In genomic region chr10:132554053-132554990, GRCh38 we compare ENCODE assay signal across 19 cellular contexts. TPM values are rescaled to one million over a fixed set of nuclear protein-coding genes. Genes with fewer than 3 reads are reported as not detected.
DNase-seq lines count a peak whose midpoint lies in the region; ATAC-seq, FAIRE-seq and TF ChIP-seq lines count a peak whose summit lies in the region.
"Had no signal": no experiment of that assay in that cellular context is flagged by ENCODE, and none has a peak within 500 bp of the region (broad histone marks: within the 10 kb centered on the region; RNA-seq: fewer than 3 reads in every experiment).

No MANE protein-coding gene starts in this region.

- H4K20me1 ChIP-seq in hepatocyte (ENCODE audit: insufficient read depth, poor library complexity, severe bottlenecking), result peaks cover 74% of the 10 kb centered on the region

- peak overlapping the region in 2 of 4 donors; percentile 67 to 68 for H3K27ac ChIP-seq in Peyer's patch
- H3K27ac ChIP-seq in hepatocyte, result no peak overlapping the region
- H3K27ac ChIP-seq: brain microvascular endothelial cell, colonic mucosa, RWPE1 had no signal

- H2AFZ ChIP-seq in hepatocyte, result no peak overlapping the region

- FAIRE-seq in GM12892 (lab: Jason Lieb, UNC), result peak; percentile 65
- FAIRE-seq: endometrium had no signal

- H3K4me3 ChIP-seq in Peyer's patch, result no peak overlapping the region
- H3K4me3 ChIP-seq in hepatocyte, result no peak overlapping the region
- H3K4me3 ChIP-seq: colonic mucosa had no signal

- H3K79me2 ChIP-seq in hepatocyte, result peaks cover 82% of the 10 kb centered on the region

- TF ChIP-seq POLR2A in GM12892 (IDR thresholded peaks at IDR 0.05; ENCODE audit: low read depth, low read length) (no peak), Peyer's patch (IDR thresholded peaks at IDR 0.05) (no peak)

- TF ChIP-seq CTCF in Peyer's patch (IDR thresholded peaks at IDR 0.05), result no peak
- no peak for TF ChIP-seq CTCF in hepatocyte (IDR thresholded peaks at IDR 0.05; ENCODE audit: poor library complexity)

- no peaks in the 10 kb centered on the region for H3K9me2 ChIP-seq in hepatocyte (replicated peaks; ENCODE audit: insufficient read depth)

- H3K9me3 ChIP-seq in Peyer's patch (no peaks in the 10 kb centered on the region), hepatocyte (ENCODE audit: low read depth) (no peaks in the 10 kb centered on the region)
- H3K9me3 ChIP-seq: colonic mucosa had no signal

- DNase-seq in GM12892 (ENCODE audit: insufficient read length) (no peak), Peyer's patch (peak in 2 of 3 donors; percentile 14 to 32), hepatocyte (ENCODE audit: low spot score) (no peak), sciatic nerve (ENCODE audit: low spot score) (peak; percentile 37), UCSD-AML1 (lab: John Stamatoyannopoulos, UW; ENCODE audit: unreplicated experiment) (no peak), NOMO-1 treated with dmso at 0.1 percent for 144 hours (lab: John Stamatoyannopoulos, UW; ENCODE audit: unreplicated experiment) (no peak), NOMO-1 treated with DMSO at 0.1 percent for 48 hours (lab: John Stamatoyannopoulos, UW; ENCODE audit: unreplicated experiment) (no peak)
- no peak for DNase-seq in stimulated activated CD4-positive, alpha-beta T cell treated with anti-CD3 and anti-CD28 coated beads, Interleukin-2, amount 100 ng/mL, for 24 hours
- DNase-seq: activated CD8-positive, alpha-beta memory T cell treated with anti-CD3 and anti-CD28 coated beads, Interleukin-2, amount 50 U/mL, for 48 hours; activated gamma-delta T cell; brain microvascular endothelial cell; colonic mucosa; DMS153; midbrain; NCI-H146; NCI-H2171; NCI-H524 had no signal

- H3K4me1 ChIP-seq in Peyer's patch (peaks cover 0 to 17% (median 8%) of the 10 kb centered on the region in 4 donors), hepatocyte (ENCODE audit: insufficient read depth) (peaks cover 5% of the 10 kb centered on the region)
- H3K4me1 ChIP-seq: colonic mucosa had no signal

- WGBS in hepatocyte (ENCODE audit: low lambda C conversion rate, missing lambda C conversion rate), result 92% methylated on average over 19 of the region's 19 CpGs

- no peaks in the 10 kb centered on the region for H3K27me3 ChIP-seq in Peyer's patch
- H3K27me3 ChIP-seq in hepatocyte, result no peaks in the 10 kb centered on the region
- H3K27me3 ChIP-seq: brain microvascular endothelial cell, colonic mucosa had no signal

- ATAC-seq in sciatic nerve, result no peak

- H3K4me2 ChIP-seq in hepatocyte, result peak overlapping the region; percentile 16

- intact Hi-C loops in sciatic nerve (cut with DNase I), result no loop called here

- H3K36me3 ChIP-seq in Peyer's patch (no peaks in the 10 kb centered on the region), hepatocyte (replicated peaks; ENCODE audit: insufficient read depth, low read depth) (no peaks in the 10 kb centered on the region)
- H3K36me3 ChIP-seq: brain microvascular endothelial cell, colonic mucosa had no signal

RNA-seq across cellular contexts. Expression of gene INPP5A, which starts 16.7 kb away (rescaled TPM):
- polyA plus RNA-seq in GM12892 (2012; ENCODE audit: missing spikeins), result 3.6 TPM
- total RNA-seq in Peyer's patch (10 to 100 TPM; 33.8 to 76.4 (median 38.1) TPM), hepatocyte (53.6 and 55.8 TPM in 2 replicates), sciatic nerve (54.3 TPM)
- polyA plus RNA-seq in hepatocyte, result 35.1 and 41.2 TPM in 2 replicates

Comparison
In these comparisons a context has a peak if more than half of its experiments do, and no peak if none do; other contexts are left out.
1. DNase-seq: peak in Peyer's patch (2 of 3) and sciatic nerve (single experiment); none in GM12892 (single experiment), hepatocyte (single experiment), UCSD-AML1 (single experiment), NOMO-1 treated with dmso at 0.1 percent for 144 hours (single experiment), stimulated activated CD4-positive, alpha-beta T cell treated with anti-CD3 and anti-CD28 coated beads, Interleukin-2, amount 100 ng/mL, for 24 hours (0 of 2) and NOMO-1 treated with DMSO at 0.1 percent for 48 hours (single experiment).